ENCODE assay signal across 11 cellular contexts in the genomic region with DNA sequence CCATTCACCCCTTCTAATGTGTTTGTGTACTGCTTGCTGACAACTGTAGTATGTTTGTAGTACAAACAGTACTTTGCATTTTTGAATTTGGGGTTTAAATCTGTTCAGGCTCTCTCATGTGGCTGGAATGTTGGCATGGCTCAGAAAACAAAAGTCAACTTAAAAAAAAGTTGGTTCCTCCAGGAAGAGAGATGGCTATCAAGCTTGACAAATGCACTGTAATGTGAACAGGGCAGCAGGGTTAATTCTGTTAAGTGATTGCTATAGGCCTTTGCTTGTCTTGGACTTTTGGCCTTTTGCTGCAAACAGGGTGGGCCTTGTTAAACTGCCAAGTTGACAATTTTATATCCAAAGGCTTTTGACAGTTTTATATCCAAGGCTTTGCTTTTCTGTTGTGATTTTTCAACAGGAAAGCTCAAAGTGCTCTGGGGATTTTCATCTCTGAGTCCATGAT.
A peak's percentile ranks its signal among the peaks of the same experiment; 100 is the strongest.
DNase-seq lines count a peak whose midpoint lies in the region; FAIRE-seq and TF ChIP-seq lines count a peak whose summit lies in the region.
"Had no signal": no experiment of that assay in that cellular context is flagged by ENCODE, and none has a peak within 500 bp of the region (broad histone marks: within the 10 kb centered on the region; RNA-seq: fewer than 3 reads in every experiment).

No MANE protein-coding gene starts in this region.

- H3K27ac ChIP-seq in suprapubic skin (peak overlapping the region; percentile 71), SJCRH30 (no peak overlapping the region)

- peak; percentile 59 for DNase-seq in HEK293T (ENCODE audit: extremely low spot score)
- peak; percentile 84 for DNase-seq in left kidney (ENCODE audit: low read depth, low spot score)
- DNase-seq in suprapubic skin (ENCODE audit: low spot score in 2 of 2), result no peak
- DNase-seq in SIG-M5 (lab: John Stamatoyannopoulos, UW), result no peak
- no peak for DNase-seq in SJCRH30
- DNase-seq in GM10248 (ENCODE audit: extremely low spot score), result no peak
- no peak for DNase-seq in H54 (ENCODE audit: insufficient read length, low spot score)
- DNase-seq: activated CD8-positive, alpha-beta memory T cell treated with anti-CD3 and anti-CD28 coated beads, Interleukin-2, amount 50 U/mL, for 4 hours; NCI-H524 treated with DMSO at 0.1 percent for 48 hours; T-helper 17 cell had no signal

- no peak for TF ChIP-seq EP300 in suprapubic skin (IDR thresholded peaks at IDR 0.05)

- POLR2A ChIA-PET in HEK293T (lab: Yijun Ruan, JAX) (no interaction called here), GM10248 (lab: Yijun Ruan, JAX) (no interaction called here)

- H3K4me3 ChIP-seq in suprapubic skin (no peak overlapping the region), SJCRH30 (no peak overlapping the region)

- CTCF ChIA-PET in HEK293T (lab: Yijun Ruan, JAX), result no interaction called here
- CTCF ChIA-PET in GM10248 (lab: Yijun Ruan, JAX), result interaction anchor here (0.7 kb wide), 1 partner anchor 10 kb away, joined by 3 read pairs; no protein-coding TSS in a partner anchor

- peak; percentile 36 for FAIRE-seq in colon (lab: Jason Lieb, UNC)
- no peak for FAIRE-seq in H54 (lab: Jason Lieb, UNC)

- TF ChIP-seq POLR2A in suprapubic skin (IDR thresholded peaks at IDR 0.05) (no peak), H54 (IDR thresholded peaks at IDR 0.05; ENCODE audit: low read depth, low read length) (no peak)

- H3K9me3 ChIP-seq in suprapubic skin (no peaks in the 10 kb centered on the region), SJCRH30 (replicated peaks) (no peaks in the 10 kb centered on the region)

- H3K27me3 ChIP-seq in suprapubic skin (no peaks in the 10 kb centered on the region), SJCRH30 (0 out of 2 replicates have a peak, but pooled peaks cover 4% of the 10 kb centered on the region)

- H3K36me3 ChIP-seq in suprapubic skin (no peaks in the 10 kb centered on the region), SJCRH30 (no peaks in the 10 kb centered on the region)

- peaks cover 25% of the 10 kb centered on the region for H3K4me1 ChIP-seq in suprapubic skin
- no peaks in the 10 kb centered on the region for H3K4me1 ChIP-seq in SJCRH30

- TF ChIP-seq CTCF in suprapubic skin (IDR thresholded peaks at IDR 0.05) (no peak), GM10248 (IDR thresholded peaks at IDR 0.05; ENCODE audit: control extremely low read depth, extremely low read depth, low read depth, missing control alignments) (no peak)

TF ChIP-seq in HEK293T, 16 proteins besides CTCF, POLR2A, EP300 and RAD21:
- no peak for TF ChIP-seq ARNT (IDR thresholded peaks at IDR 0.05)
- TF ChIP-seq SUZ12 (IDR thresholded peaks at IDR 0.05), result no peak
- TF ChIP-seq SP1 (IDR thresholded peaks at IDR 0.05), result no peak
- peak; percentile 88 for TF ChIP-seq FOXA1 (IDR thresholded peaks at IDR 0.05)
- TF ChIP-seq NFRKB (IDR thresholded peaks at IDR 0.05), result no peak
- TF ChIP-seq ZNF384 (IDR thresholded peaks at IDR 0.05), result peak; percentile 84
- TF ChIP-seq TARDBP (IDR thresholded peaks at IDR 0.05), result no peak
- TF ChIP-seq CTBP1 (IDR thresholded peaks at IDR 0.05; ENCODE audit: borderline replicate concordance), result peak; percentile 87; the same call in 1 of the 2 replicates
- TF ChIP-seq BHLHE40 (IDR thresholded peaks at IDR 0.05; ENCODE audit: borderline replicate concordance), result no peak
- TF ChIP-seq LEF1 (IDR thresholded peaks at IDR 0.05; ENCODE audit: borderline replicate concordance), result 0 out of 2 replicates have a peak, but pooled peaks have one; percentile 84
- TF ChIP-seq L3MBTL2 (conservative IDR thresholded peaks at IDR 0.05), result no peak
- TF ChIP-seq, protein P1, sequence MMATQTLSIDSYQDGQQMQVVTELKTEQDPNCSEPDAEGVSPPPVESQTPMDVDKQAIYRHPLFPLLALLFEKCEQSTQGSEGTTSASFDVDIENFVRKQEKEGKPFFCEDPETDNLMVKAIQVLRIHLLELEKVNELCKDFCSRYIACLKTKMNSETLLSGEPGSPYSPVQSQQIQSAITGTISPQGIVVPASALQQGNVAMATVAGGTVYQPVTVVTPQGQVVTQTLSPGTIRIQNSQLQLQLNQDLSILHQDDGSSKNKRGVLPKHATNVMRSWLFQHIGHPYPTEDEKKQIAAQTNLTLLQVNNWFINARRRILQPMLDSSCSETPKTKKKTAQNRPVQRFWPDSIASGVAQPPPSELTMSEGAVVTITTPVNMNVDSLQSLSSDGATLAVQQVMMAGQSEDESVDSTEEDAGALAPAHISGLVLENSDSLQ (IDR thresholded peaks at IDR 0.05), result peak; percentile 95
- TF ChIP-seq FOXM1 (IDR thresholded peaks at IDR 0.05; ENCODE audit: borderline replicate concordance), result peak; percentile 39; the same call in 1 of the 2 replicates
- TF ChIP-seq HDGF (IDR thresholded peaks at IDR 0.05; ENCODE audit: borderline replicate concordance), result no peak
- no peak for TF ChIP-seq FOXK2 (IDR thresholded peaks at IDR 0.05)
- TF ChIP-seq ELF4 (IDR thresholded peaks at IDR 0.05), result no peak

Comparison
In these comparisons a context has a peak if more than half of its experiments do, and no peak if none do; other contexts are left out.
1. DNase-seq: peak in HEK293T (single experiment) and left kidney (single experiment); none in suprapubic skin (0 of 2), SIG-M5 (single experiment), SJCRH30 (0 of 2), GM10248 (single experiment) and H54 (single experiment).